In the genomic region with DNA sequence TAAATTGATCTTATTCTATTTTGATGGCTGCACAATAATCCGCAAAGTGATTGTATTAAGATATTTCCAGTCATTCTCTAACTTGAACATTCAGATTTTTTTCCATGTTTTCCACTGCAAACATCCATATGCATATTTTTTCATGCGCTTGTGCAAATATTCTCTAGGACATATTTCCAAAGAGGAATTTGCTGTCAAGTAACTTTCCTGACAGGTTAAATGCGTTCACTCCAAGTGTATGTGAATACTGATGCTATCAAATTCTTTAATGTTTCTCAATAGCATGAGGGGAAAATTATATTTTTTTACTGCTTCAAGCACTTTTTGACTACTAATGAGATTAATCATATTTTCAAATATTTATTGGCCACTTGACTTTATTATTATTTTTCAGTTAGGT, we compare ENCODE assay signal across 27 cellular contexts.
"Had no signal": no experiment of that assay in that cellular context is flagged by ENCODE, and none has a peak within 500 bp of the region (broad histone marks: within the 10 kb centered on the region; RNA-seq: fewer than 3 reads in every experiment).

No MANE protein-coding gene starts in this region.

- H3K27me3 ChIP-seq: stomach, suprapubic skin, testis, thyroid gland, tibial artery, tibial nerve, transverse colon, upper lobe of left lung, upper lobe of right lung, uterus, vagina had no signal

- H3K4me3 Mint-ChIP-seq: stimulated activated effector memory CD8-positive, alpha-beta T cell treated with anti-CD3 and anti-CD28 coated beads, Interleukin-12 subunit alpha, Interleukin-12 subunit beta, amount 100 ng/mL, for 72 hours; stimulated activated memory B cell treated with anti-CD40 and anti-IgM and Interleukin-4, amounts not matched to agents 10 μg/mL and 1 μg/mL and 100 μg/mL, for 72 hours; stimulated activated naive B cell treated with anti-CD40 and anti-IgM and Interleukin-4, amounts not matched to agents 10 μg/mL and 1 μg/mL and 100 μg/mL, for 72 hours; stimulated activated naive CD8-positive, alpha-beta T cell treated with anti-CD3 and anti-CD28 coated beads, Interleukin-15, amount 100 ng/mL, for 72 hours; stimulated activated naive CD8-positive, alpha-beta T cell treated with anti-CD3 and anti-CD28 coated beads, Interleukin-15, Interleukin-2, amounts not matched to agents 100 ng/mL and 50 ng/mL, for 24 hours; type B pancreatic cell had no signal

- H3K27me3 Mint-ChIP-seq: stimulated activated memory B cell treated with anti-CD40 and anti-IgM and Interleukin-4, amounts not matched to agents 10 μg/mL and 1 μg/mL and 100 μg/mL, for 72 hours; stimulated activated naive B cell treated with anti-CD40 and anti-IgM and Interleukin-4, amounts not matched to agents 10 μg/mL and 1 μg/mL and 100 μg/mL, for 72 hours; stimulated activated naive CD8-positive, alpha-beta T cell treated with anti-CD3 and anti-CD28 coated beads, Interleukin-15, Interleukin-2, amounts not matched to agents 100 ng/mL and 50 ng/mL, for 24 hours; type B pancreatic cell had no signal

- H3K4me3 ChIP-seq: stomach, suprapubic skin, testis, thoracic aorta, thyroid gland, tibial artery, tibial nerve, transverse colon, upper lobe of left lung, upper lobe of right lung, uterus, vagina had no signal

- H3K9me3 ChIP-seq: stomach, suprapubic skin, testis, thoracic aorta, thyroid gland, tibial artery, transverse colon, upper lobe of left lung, upper lobe of right lung, uterus, vagina had no signal

- H3K36me3 ChIP-seq: stomach, suprapubic skin, thoracic aorta, thyroid gland, tibial artery, tibial nerve, transverse colon, upper lobe of left lung, upper lobe of right lung, uterus, vagina had no signal

- H3K36me3 Mint-ChIP-seq: stimulated activated effector memory CD8-positive, alpha-beta T cell treated with anti-CD3 and anti-CD28 coated beads, Interleukin-12 subunit alpha, Interleukin-12 subunit beta, amount 100 ng/mL, for 72 hours; stimulated activated memory B cell treated with anti-CD40 and anti-IgM and Interleukin-4, amounts not matched to agents 10 μg/mL and 1 μg/mL and 100 μg/mL, for 72 hours; stimulated activated naive B cell treated with anti-CD40 and anti-IgM and Interleukin-4, amounts not matched to agents 10 μg/mL and 1 μg/mL and 100 μg/mL, for 72 hours; type B pancreatic cell had no signal

- H3K27ac ChIP-seq: stomach, suprapubic skin, testis, thoracic aorta, thyroid gland, tibial artery, tibial nerve, transverse colon, upper lobe of left lung, upper lobe of right lung, uterus, vagina had no signal

- H3K27ac Mint-ChIP-seq: stimulated activated effector memory CD8-positive, alpha-beta T cell treated with anti-CD3 and anti-CD28 coated beads, Interleukin-12 subunit alpha, Interleukin-12 subunit beta, amount 100 ng/mL, for 72 hours; stimulated activated memory B cell treated with anti-CD40 and anti-IgM and Interleukin-4, amounts not matched to agents 10 μg/mL and 1 μg/mL and 100 μg/mL, for 72 hours; stimulated activated naive B cell treated with anti-CD40 and anti-IgM and Interleukin-4, amounts not matched to agents 10 μg/mL and 1 μg/mL and 100 μg/mL, for 72 hours; stimulated activated naive CD8-positive, alpha-beta T cell treated with anti-CD3 and anti-CD28 coated beads, Interleukin-15, amount 100 ng/mL, for 72 hours; stimulated activated naive CD8-positive, alpha-beta T cell treated with anti-CD3 and anti-CD28 coated beads, Interleukin-15, Interleukin-2, amounts not matched to agents 100 ng/mL and 50 ng/mL, for 24 hours; type B pancreatic cell had no signal

- H3K4me1 Mint-ChIP-seq: stimulated activated effector memory CD8-positive, alpha-beta T cell treated with anti-CD3 and anti-CD28 coated beads, Interleukin-12 subunit alpha, Interleukin-12 subunit beta, amount 100 ng/mL, for 72 hours; stimulated activated memory B cell treated with anti-CD40 and anti-IgM and Interleukin-4, amounts not matched to agents 10 μg/mL and 1 μg/mL and 100 μg/mL, for 72 hours; stimulated activated naive B cell treated with anti-CD40 and anti-IgM and Interleukin-4, amounts not matched to agents 10 μg/mL and 1 μg/mL and 100 μg/mL, for 72 hours; stimulated activated naive CD8-positive, alpha-beta T cell treated with anti-CD3 and anti-CD28 coated beads, Interleukin-15, amount 100 ng/mL, for 72 hours had no signal

- H3K9me3 Mint-ChIP-seq: stimulated activated naive CD8-positive, alpha-beta T cell treated with anti-CD3 and anti-CD28 coated beads, Interleukin-15, amount 100 ng/mL, for 72 hours; stimulated activated naive CD8-positive, alpha-beta T cell treated with anti-CD3 and anti-CD28 coated beads, Interleukin-15, Interleukin-2, amounts not matched to agents 100 ng/mL and 50 ng/mL, for 24 hours; type B pancreatic cell had no signal

- DNase-seq: stimulated activated CD4-positive, alpha-beta T cell treated with anti-CD3 and anti-CD28 coated beads, Interleukin-2, amount 100 ng/mL, for 48 hours; stimulated activated CD4-positive, alpha-beta T cell treated with anti-CD3 and anti-CD28 coated beads, Interleukin-4, amount 100 ng/mL, for 1 hour; stimulated activated CD4-positive, alpha-beta T cell treated with anti-CD3 and anti-CD28 coated beads, Interleukin-4, amount 100 ng/mL, for 24 hours; stimulated activated CD4-positive, alpha-beta T cell treated with anti-CD3 and anti-CD28 coated beads, Interleukin-4, amount 100 ng/mL, for 4 hours; stimulated activated CD8-positive, alpha-beta memory T cell treated with anti-CD3 and anti-CD28 coated beads, Interleukin-4, amount 100 ng/mL, for 48 hours; stimulated activated naive B cell treated with anti-CD40 and anti-IgM and Interleukin-4, amounts not matched to agents 10 μg/mL and 1 μg/mL and 100 μg/mL, for 72 hours; stimulated activated naive CD4-positive, alpha-beta T cell; stimulated activated naive CD4-positive, alpha-beta T cell treated with Interleukin-2 at 50 U/mL for 16 hours; stimulated activated naive CD8-positive, alpha-beta T cell treated with anti-CD3 and anti-CD28 coated beads, Interleukin-15, amount 100 ng/mL, for 72 hours; stimulated activated naive CD8-positive, alpha-beta T cell treated with anti-CD3 and anti-CD28 coated beads, Interleukin-15, Interleukin-2, amounts not matched to agents 100 U/mL and 50 U/mL, for 24 hours; stomach; substantia nigra; testis; thyroid gland; tibial artery; transverse colon; upper lobe of left lung; upper lobe of right lung; uterus had no signal
